16 cellular contexts compared by ENCODE assay signal in the genomic region with DNA sequence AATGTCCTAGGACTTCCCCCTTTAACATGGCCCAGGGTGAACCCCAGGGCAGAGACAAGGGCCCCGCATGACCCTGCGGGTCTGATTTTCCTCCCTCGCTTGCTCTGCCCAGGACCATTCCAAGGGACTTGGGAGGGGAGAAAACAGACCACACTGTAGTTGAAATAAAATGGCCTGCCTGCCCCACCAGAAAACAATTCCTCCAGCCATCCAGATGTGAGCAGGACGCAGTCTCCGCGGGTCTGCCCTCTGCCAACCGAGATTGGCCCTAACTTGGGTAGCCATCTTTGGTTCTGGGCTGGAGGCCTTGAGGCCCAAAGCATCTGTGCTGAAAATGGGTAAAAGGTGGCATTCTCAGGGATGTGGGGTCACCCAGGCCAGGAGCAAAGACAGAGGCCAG.
DNase-seq lines count a peak whose midpoint lies in the region; ATAC-seq, FAIRE-seq and TF ChIP-seq lines count a peak whose summit lies in the region.
"Had no signal": no experiment of that assay in that cellular context is flagged by ENCODE, and none has a peak within 500 bp of the region (broad histone marks: within the 10 kb centered on the region; RNA-seq: fewer than 3 reads in every experiment).

No MANE protein-coding gene starts in this region.

- no peak overlapping the region for H2AFZ ChIP-seq in astrocyte (ENCODE audit: low read depth, low read length)

- H3K4me1 ChIP-seq in astrocyte (ENCODE audit: insufficient read depth, low read length) (peaks cover 35% of the 10 kb centered on the region), right lobe of liver (peaks cover 0 to 51% (median 25%) of the 10 kb centered on the region in 4 donors), spleen (peaks cover 11 to 58% (median 43%) of the 10 kb centered on the region in 6 donors)

- FAIRE-seq in astrocyte (lab: Jason Lieb, UNC) = no peak
- FAIRE-seq: GM12878, H54 had no signal

- DNase-seq in Calu3 (no peak), astrocyte (ENCODE audit: low read depth) (no peak), right lobe of liver (no peak), spleen (no peak), NOMO-1 (lab: John Stamatoyannopoulos, UW; ENCODE audit: unreplicated experiment in 2 of 2) (no peak), omental fat pad (ENCODE audit: low spot score) (no peak), foreskin melanocyte (no peak), ecto neural progenitor cell (ENCODE audit: low spot score) (no peak)
- DNase-seq: activated CD8-positive, alpha-beta T cell treated with anti-CD3 and anti-CD28 coated beads, Interleukin-2, amount 10 ng/mL, durations not matched to agents 7 days and 5 days; activated gamma-delta T cell; cerebellar nuclear complex; OCI-M1 had no signal

- H3K4me3 Mint-ChIP-seq in Calu3 (ENCODE audit: low read depth, unreplicated experiment) (no peak overlapping the region), astrocyte (ENCODE audit: unreplicated experiment) (no peak overlapping the region)
- H3K4me3 Mint-ChIP-seq: activated CD8-positive, alpha-beta T cell treated with anti-CD3 and anti-CD28 coated beads, Interleukin-2, amount 10 ng/mL, durations not matched to agents 7 days and 5 days; natural killer cell treated with Interleukin-12 subunit alpha and Interleukin-12 subunit beta and Interleukin-15 and Interleukin-18, amount 100 ng/mL, for 72 hours had no signal

- H3K27me3 ChIP-seq in astrocyte (ENCODE audit: insufficient read depth, low read length) (no peaks in the 10 kb centered on the region), right lobe of liver (no peaks in the 10 kb centered on the region), spleen (replicated peaks in 1 of 7) (no peaks in the 10 kb centered on the region)
- H3K27me3 ChIP-seq: BE2C had no signal

- H3K36me3 ChIP-seq in astrocyte (ENCODE audit: insufficient read depth, low read length) = peaks cover 17% of the 10 kb centered on the region
- no peaks in the 10 kb centered on the region for H3K36me3 ChIP-seq in right lobe of liver
- H3K36me3 ChIP-seq in spleen = peaks cover 0 to 100% (median 41%) of the 10 kb centered on the region in 6 donors

- H3K27me3 Mint-ChIP-seq in Calu3 (ENCODE audit: unreplicated experiment) (no peaks in the 10 kb centered on the region), astrocyte (ENCODE audit: low read depth, unreplicated experiment) (no peaks in the 10 kb centered on the region)
- H3K27me3 Mint-ChIP-seq: natural killer cell treated with Interleukin-12 subunit alpha and Interleukin-12 subunit beta and Interleukin-15 and Interleukin-18, amount 100 ng/mL, for 72 hours had no signal

- WGBS in right lobe of liver (ENCODE audit: insufficient coverage, low coverage, low lambda C conversion rate, missing lambda C conversion rate) = 74% methylated on average over 3 of the region's 7 CpGs
- 79 to 90% (median 86%) methylated on average over 7 of the region's 7 CpGs for WGBS in spleen, 5 donors

- TF ChIP-seq CTCF in Calu3 (IDR thresholded peaks at IDR 0.05; ENCODE audit: unreplicated experiment) = no peak
- no peak for TF ChIP-seq CTCF in astrocyte (IDR thresholded peaks at IDR 0.05; ENCODE audit: insufficient read depth, low read depth, low read length)
- TF ChIP-seq CTCF in right lobe of liver (IDR thresholded peaks at IDR 0.05) = no peak
- TF ChIP-seq CTCF in spleen (IDR thresholded peaks at IDR 0.05 in 8 of 11, conservative IDR thresholded peaks at IDR 0.05 in 3 of 11) = no peak
- no peak for TF ChIP-seq CTCF in omental fat pad (IDR thresholded peaks at IDR 0.05)

- intact Hi-C loops in Calu3 (cut with micrococcal nuclease; ENCODE audit: unreplicated experiment) (no loop called here), right lobe of liver (cut with DNase I) (loop anchor here in 1 of 2 donors (10.0 kb wide), 1 partner anchor 384 kb away; no protein-coding TSS in a partner anchor), spleen (cut with DNase I; ENCODE audit: low total_unique reads) (no loop called here)

- TF ChIP-seq POLR2A in right lobe of liver (IDR thresholded peaks at IDR 0.05) (no peak), spleen (IDR thresholded peaks at IDR 0.05) (no peak)

- H3K27ac Mint-ChIP-seq in Calu3 (ENCODE audit: unreplicated experiment) = peak overlapping the region; percentile 42
- no peak overlapping the region for H3K27ac Mint-ChIP-seq in astrocyte (ENCODE audit: unreplicated experiment)
- H3K27ac Mint-ChIP-seq: activated CD8-positive, alpha-beta T cell treated with anti-CD3 and anti-CD28 coated beads, Interleukin-2, amount 10 ng/mL, durations not matched to agents 7 days and 5 days; natural killer cell treated with Interleukin-12 subunit alpha and Interleukin-12 subunit beta and Interleukin-15 and Interleukin-18, amount 100 ng/mL, for 72 hours had no signal

- peak overlapping the region; percentile 72 for H3K9ac ChIP-seq in astrocyte (ENCODE audit: low read length)

- H3K9me3 Mint-ChIP-seq in Calu3 (ENCODE audit: low read depth, unreplicated experiment) = no peaks in the 10 kb centered on the region
- no peaks in the 10 kb centered on the region for H3K9me3 Mint-ChIP-seq in astrocyte (ENCODE audit: unreplicated experiment)
- H3K9me3 Mint-ChIP-seq: natural killer cell treated with Interleukin-12 subunit alpha and Interleukin-12 subunit beta and Interleukin-15 and Interleukin-18, amount 100 ng/mL, for 72 hours had no signal

- H4K20me1 ChIP-seq in astrocyte (ENCODE audit: insufficient read depth, low read length) = peaks cover 87% of the 10 kb centered on the region

- H3K9me3 ChIP-seq in astrocyte (ENCODE audit: insufficient read depth, low read depth, low read length) = no peaks in the 10 kb centered on the region
- H3K9me3 ChIP-seq in right lobe of liver = no peaks in the 10 kb centered on the region
- H3K9me3 ChIP-seq in spleen = no peaks in the 10 kb centered on the region
- H3K9me3 ChIP-seq: BE2C had no signal

- H3K79me2 ChIP-seq in astrocyte (ENCODE audit: insufficient read depth, low read length) = peaks cover 89% of the 10 kb centered on the region

- peak overlapping the region; percentile 69 for H3K4me2 ChIP-seq in astrocyte (ENCODE audit: low read length)

- H3K36me3 Mint-ChIP-seq in Calu3 (ENCODE audit: insufficient read depth, unreplicated experiment) = peaks cover 51% of the 10 kb centered on the region
- H3K36me3 Mint-ChIP-seq in astrocyte (ENCODE audit: low read depth, unreplicated experiment) = peaks cover 12% of the 10 kb centered on the region
- H3K36me3 Mint-ChIP-seq: natural killer cell treated with Interleukin-12 subunit alpha and Interleukin-12 subunit beta and Interleukin-15 and Interleukin-18, amount 100 ng/mL, for 72 hours had no signal

- H3K4me1 Mint-ChIP-seq in Calu3 (ENCODE audit: low read depth, unreplicated experiment) = peaks cover 16% of the 10 kb centered on the region
- H3K4me1 Mint-ChIP-seq in astrocyte (ENCODE audit: low read depth, unreplicated experiment) = peaks cover 6% of the 10 kb centered on the region

- ATAC-seq in right lobe of liver (no peak), omental fat pad (ENCODE audit: low FRiP score) (no peak)
- ATAC-seq: activated CD8-positive, alpha-beta T cell treated with anti-CD3 and anti-CD28 coated beads, Interleukin-2, amount 10 ng/mL, durations not matched to agents 7 days and 5 days; GM12878 had no signal

- CTCF ChIA-PET in Calu3 (lab: Charles Lee) = no interaction called here

- H3K27ac ChIP-seq in astrocyte (ENCODE audit: low read depth, low read length) (peak overlapping the region; percentile 74), right lobe of liver (peak overlapping the region; percentile 20 to 77 (median 74)), spleen (peak overlapping the region; percentile 63 to 87 (median 80))

- no TSS peak for BruUV-seq in Calu3 (replicated peaks; lab: Mats Ljungman, UMichigan)

- H3K4me3 ChIP-seq in astrocyte (ENCODE audit: insufficient read depth, low read depth, low read length) (no peak overlapping the region), right lobe of liver (no peak overlapping the region), spleen (no peak overlapping the region)
- H3K4me3 ChIP-seq: GM12878 had no signal
